ENCODE assay signal across 24 cellular contexts in the genomic region with DNA sequence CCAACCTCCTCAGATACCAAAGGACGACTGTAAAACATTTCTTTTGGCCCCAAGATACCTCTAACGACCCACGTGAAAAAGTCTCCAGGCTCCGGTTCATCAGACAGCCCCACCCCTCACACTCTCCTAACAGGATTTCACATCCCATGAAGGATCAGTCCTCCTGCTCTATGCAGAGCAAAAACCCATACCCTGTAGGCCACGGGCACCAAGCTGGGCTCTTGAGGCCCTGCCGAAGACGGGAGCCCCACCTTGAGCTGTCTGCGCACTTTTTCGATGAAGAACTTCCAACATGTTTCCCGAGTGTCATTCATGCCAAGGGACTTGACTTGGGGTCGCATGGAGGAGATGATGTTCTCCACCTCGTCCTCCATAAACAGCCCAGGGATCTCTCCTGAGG.
"Had no signal": no experiment of that assay in that cellular context is flagged by ENCODE, and none has a peak within 500 bp of the region (broad histone marks: within the 10 kb centered on the region; RNA-seq: fewer than 3 reads in every experiment).

No MANE protein-coding gene starts in this region.

- H3K9me3 ChIP-seq: suprapubic skin, testis, thoracic aorta, thyroid gland, tibial artery, tibial nerve, transverse colon, upper lobe of left lung, upper lobe of right lung, uterus, vagina had no signal

- H3K27ac ChIP-seq: stomach, suprapubic skin, testis, thoracic aorta, thyroid gland, tibial artery, tibial nerve, transverse colon, upper lobe of left lung, upper lobe of right lung, uterus, vagina had no signal

- H3K4me1 ChIP-seq: stomach, suprapubic skin, testis, tibial artery, tibial nerve, transverse colon, upper lobe of left lung, upper lobe of right lung, uterus, vagina had no signal

- DNase-seq: stimulated activated CD4-positive, alpha-beta T cell treated with anti-CD3 and anti-CD28 coated beads, Interleukin-2, amount 100 ng/mL, for 48 hours; stimulated activated CD4-positive, alpha-beta T cell treated with anti-CD3 and anti-CD28 coated beads, Interleukin-4, amount 100 ng/mL, for 1 hour; stimulated activated CD4-positive, alpha-beta T cell treated with anti-CD3 and anti-CD28 coated beads, Interleukin-4, amount 100 ng/mL, for 24 hours; stimulated activated CD4-positive, alpha-beta T cell treated with anti-CD3 and anti-CD28 coated beads, Interleukin-4, amount 100 ng/mL, for 4 hours; stimulated activated CD8-positive, alpha-beta memory T cell treated with anti-CD3 and anti-CD28 coated beads, Interleukin-4, amount 100 ng/mL, for 48 hours; stimulated activated naive B cell treated with anti-CD40 and anti-IgM and Interleukin-4, amounts not matched to agents 10 μg/mL and 1 μg/mL and 100 μg/mL, for 72 hours; stimulated activated naive CD4-positive, alpha-beta T cell; stimulated activated naive CD4-positive, alpha-beta T cell treated with Interleukin-2 at 50 U/mL for 16 hours; stimulated activated naive CD8-positive, alpha-beta T cell treated with anti-CD3 and anti-CD28 coated beads, Interleukin-15, amount 100 ng/mL, for 72 hours; stimulated activated naive CD8-positive, alpha-beta T cell treated with anti-CD3 and anti-CD28 coated beads, Interleukin-15, Interleukin-2, amounts not matched to agents 100 U/mL and 50 U/mL, for 24 hours; stomach; substantia nigra; testis; thyroid gland; tibial artery; transverse colon; trophoblast cell; upper lobe of left lung; upper lobe of right lung; uterus had no signal

- H3K36me3 ChIP-seq: stomach, suprapubic skin, thoracic aorta, thyroid gland, tibial artery, tibial nerve, transverse colon, upper lobe of left lung, upper lobe of right lung, uterus, vagina had no signal

- H3K4me3 ChIP-seq: stomach, suprapubic skin, testis, thoracic aorta, thyroid gland, tibial artery, tibial nerve, transverse colon, upper lobe of left lung, upper lobe of right lung, uterus, vagina had no signal

- H3K27me3 ChIP-seq: testis, thyroid gland, upper lobe of left lung, uterus, vagina had no signal
